ENCODE assay signal across 1 cellular context in the genomic region with DNA sequence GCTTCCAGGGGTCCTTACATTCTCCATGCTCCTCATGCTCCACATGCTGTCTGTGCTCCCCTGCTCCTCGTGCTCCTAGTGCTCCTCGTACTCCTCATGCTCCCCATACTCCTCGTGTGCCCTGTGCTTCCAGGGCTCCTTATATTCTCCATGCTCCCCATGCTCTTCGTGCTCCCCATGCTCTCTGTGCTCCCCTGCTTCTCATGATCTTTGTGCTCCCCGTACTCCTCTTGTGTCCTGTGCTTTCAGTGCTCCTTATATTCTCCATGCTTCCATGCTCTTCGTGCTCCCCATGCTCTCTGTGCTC.
TF ChIP-seq lines count a peak whose summit lies in the region.

No MANE protein-coding gene starts in this region.

TF ChIP-seq in H1, 55 proteins besides CTCF, POLR2A, EP300 and RAD21:
- TF ChIP-seq TAF1 (IDR thresholded peaks at IDR 0.05; ENCODE audit: low read depth, low read length) (no peak), PHF8 (conservative IDR thresholded peaks at IDR 0.05; ENCODE audit: low read depth, low read length) (no peak), HDAC6 (IDR thresholded peaks at IDR 0.05; ENCODE audit: low read depth, low read length) (no peak), TAF7 (optimal IDR thresholded peaks at IDR 0.05; ENCODE audit: borderline replicate concordance, low read depth, low read length) (no peak), NANOG (IDR thresholded peaks at IDR 0.05; ENCODE audit: insufficient read depth, low read depth, low read length, poor library complexity, severe bottlenecking) (no peak), CEBPB (IDR thresholded peaks at IDR 0.05; ENCODE audit: low read depth, low read length) (no peak), CHD1 (IDR thresholded peaks at IDR 0.05; ENCODE audit: low read depth, low read length) (no peak), RNF2 (IDR thresholded peaks at IDR 0.05; ENCODE audit: borderline replicate concordance, low read depth, low read length, missing control alignments, poor library complexity, severe bottlenecking) (no peak), BRCA1 (IDR thresholded peaks at IDR 0.05; ENCODE audit: low read depth, low read length) (no peak), KDM1A (IDR thresholded peaks at IDR 0.05; ENCODE audit: borderline replicate concordance, low read length) (no peak), EGR1 (IDR thresholded peaks at IDR 0.05; ENCODE audit: borderline replicate concordance, low read depth, low read length) (no peak)
- TF ChIP-seq, protein P1, sequence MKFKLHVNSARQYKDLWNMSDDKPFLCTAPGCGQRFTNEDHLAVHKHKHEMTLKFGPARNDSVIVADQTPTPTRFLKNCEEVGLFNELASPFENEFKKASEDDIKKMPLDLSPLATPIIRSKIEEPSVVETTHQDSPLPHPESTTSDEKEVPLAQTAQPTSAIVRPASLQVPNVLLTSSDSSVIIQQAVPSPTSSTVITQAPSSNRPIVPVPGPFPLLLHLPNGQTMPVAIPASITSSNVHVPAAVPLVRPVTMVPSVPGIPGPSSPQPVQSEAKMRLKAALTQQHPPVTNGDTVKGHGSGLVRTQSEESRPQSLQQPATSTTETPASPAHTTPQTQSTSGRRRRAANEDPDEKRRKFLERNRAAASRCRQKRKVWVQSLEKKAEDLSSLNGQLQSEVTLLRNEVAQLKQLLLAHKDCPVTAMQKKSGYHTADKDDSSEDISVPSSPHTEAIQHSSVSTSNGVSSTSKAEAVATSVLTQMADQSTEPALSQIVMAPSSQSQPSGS (IDR thresholded peaks at IDR 0.05; ENCODE audit: low read length): no peak
- TF ChIP-seq, protein P2, sequence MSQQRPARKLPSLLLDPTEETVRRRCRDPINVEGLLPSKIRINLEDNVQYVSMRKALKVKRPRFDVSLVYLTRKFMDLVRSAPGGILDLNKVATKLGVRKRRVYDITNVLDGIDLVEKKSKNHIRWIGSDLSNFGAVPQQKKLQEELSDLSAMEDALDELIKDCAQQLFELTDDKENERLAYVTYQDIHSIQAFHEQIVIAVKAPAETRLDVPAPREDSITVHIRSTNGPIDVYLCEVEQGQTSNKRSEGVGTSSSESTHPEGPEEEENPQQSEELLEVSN (IDR thresholded peaks at IDR 0.05): no peak
- TF ChIP-seq, protein P3, sequence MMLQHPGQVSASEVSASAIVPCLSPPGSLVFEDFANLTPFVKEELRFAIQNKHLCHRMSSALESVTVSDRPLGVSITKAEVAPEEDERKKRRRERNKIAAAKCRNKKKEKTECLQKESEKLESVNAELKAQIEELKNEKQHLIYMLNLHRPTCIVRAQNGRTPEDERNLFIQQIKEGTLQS (IDR thresholded peaks at IDR 0.05; ENCODE audit: insufficient read depth, low read depth, low read length): no peak
